In genomic region chr3:20186600-20187004, GRCh38 we compare ENCODE assay signal across 1 cellular context.
TF ChIP-seq lines count a peak whose summit lies in the region.

No MANE protein-coding gene starts in this region.

TF ChIP-seq in K562, 482 proteins besides CTCF, POLR2A, EP300 and RAD21 (continues in another document):
- TF ChIP-seq, protein P1, sequence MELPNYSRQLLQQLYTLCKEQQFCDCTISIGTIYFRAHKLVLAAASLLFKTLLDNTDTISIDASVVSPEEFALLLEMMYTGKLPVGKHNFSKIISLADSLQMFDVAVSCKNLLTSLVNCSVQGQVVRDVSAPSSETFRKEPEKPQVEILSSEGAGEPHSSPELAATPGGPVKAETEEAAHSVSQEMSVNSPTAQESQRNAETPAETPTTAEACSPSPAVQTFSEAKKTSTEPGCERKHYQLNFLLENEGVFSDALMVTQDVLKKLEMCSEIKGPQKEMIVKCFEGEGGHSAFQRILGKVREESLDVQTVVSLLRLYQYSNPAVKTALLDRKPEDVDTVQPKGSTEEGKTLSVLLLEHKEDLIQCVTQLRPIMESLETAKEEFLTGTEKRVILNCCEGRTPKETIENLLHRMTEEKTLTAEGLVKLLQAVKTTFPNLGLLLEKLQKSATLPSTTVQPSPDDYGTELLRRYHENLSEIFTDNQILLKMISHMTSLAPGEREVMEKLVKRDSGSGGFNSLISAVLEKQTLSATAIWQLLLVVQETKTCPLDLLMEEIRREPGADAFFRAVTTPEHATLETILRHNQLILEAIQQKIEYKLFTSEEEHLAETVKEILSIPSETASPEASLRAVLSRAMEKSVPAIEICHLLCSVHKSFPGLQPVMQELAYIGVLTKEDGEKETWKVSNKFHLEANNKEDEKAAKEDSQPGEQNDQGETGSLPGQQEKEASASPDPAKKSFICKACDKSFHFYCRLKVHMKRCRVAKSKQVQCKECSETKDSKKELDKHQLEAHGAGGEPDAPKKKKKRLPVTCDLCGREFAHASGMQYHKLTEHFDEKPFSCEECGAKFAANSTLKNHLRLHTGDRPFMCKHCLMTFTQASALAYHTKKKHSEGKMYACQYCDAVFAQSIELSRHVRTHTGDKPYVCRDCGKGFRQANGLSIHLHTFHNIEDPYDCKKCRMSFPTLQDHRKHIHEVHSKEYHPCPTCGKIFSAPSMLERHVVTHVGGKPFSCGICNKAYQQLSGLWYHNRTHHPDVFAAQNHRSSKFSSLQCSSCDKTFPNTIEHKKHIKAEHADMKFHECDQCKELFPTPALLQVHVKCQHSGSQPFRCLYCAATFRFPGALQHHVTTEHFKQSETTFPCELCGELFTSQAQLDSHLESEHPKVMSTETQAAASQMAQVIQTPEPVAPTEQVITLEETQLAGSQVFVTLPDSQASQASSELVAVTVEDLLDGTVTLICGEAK (IDR thresholded peaks at IDR 0.05) = peak; percentile 45; the same call in 1 of the 2 replicates
- TF ChIP-seq, protein P1 (CRISPR knock-in tag; IDR thresholded peaks at IDR 0.05) = no peak
- TF ChIP-seq STAT5A (IDR thresholded peaks at IDR 0.05; ENCODE audit: borderline replicate concordance, low read length) (peak; percentile 26; the same call in 1 of the 2 replicates), TAF7 (tag; IDR thresholded peaks at IDR 0.05) (0 out of 2 replicates have a peak, but pooled peaks have one; percentile 50), KDM1A (IDR thresholded peaks at IDR 0.05) (peak; percentile 11 to 41; a peak in 1 of 4 replicates), RFX7 (CRISPR knock-in tag; IDR thresholded peaks at IDR 0.05) (no peak), BRD4 (IDR thresholded peaks at IDR 0.05) (no peak), ZBTB49 (CRISPR knock-in tag; IDR thresholded peaks at IDR 0.05; ENCODE audit: borderline replicate concordance) (0 out of 2 replicates have a peak, but pooled peaks have one; percentile 27), THRAP3 (IDR thresholded peaks at IDR 0.05; ENCODE audit: borderline replicate concordance) (no peak), AFF1 (IDR thresholded peaks at IDR 0.05; ENCODE audit: low read depth in 1 of 2, partially characterized antibody in 2 of 2) (peak in 1 of 2 experiments; percentile 27), ZNF766 (CRISPR knock-in tag; conservative IDR thresholded peaks at IDR 0.05) (peak; percentile 73; the same call in 1 of the 2 replicates), NKRF (IDR thresholded peaks at IDR 0.05; ENCODE audit: borderline replicate concordance) (0 out of 2 replicates have a peak, but pooled peaks have one; percentile 52), ZNF740 (CRISPR knock-in tag; IDR thresholded peaks at IDR 0.05) (no peak), ZNF740 (tag; IDR thresholded peaks at IDR 0.05) (no peak), NCOR1 (IDR thresholded peaks at IDR 0.05) (0 out of 2 replicates have a peak, but pooled peaks have one; percentile 4), ZNF79 (CRISPR knock-in tag; IDR thresholded peaks at IDR 0.05; ENCODE audit: low read depth) (no peak), SMAD2 (IDR thresholded peaks at IDR 0.05; ENCODE audit: low read depth, low read length) (no peak), SRSF7 (optimal IDR thresholded peaks at IDR 0.05; ENCODE audit: low read depth, low read length) (no peak), STAG1 (CRISPR knock-in tag; IDR thresholded peaks at IDR 0.05; ENCODE audit: borderline replicate concordance) (no peak), ZNF146 (CRISPR knock-in tag; IDR thresholded peaks at IDR 0.05; ENCODE audit: unreplicated experiment) (no peak), RNF2 (IDR thresholded peaks at IDR 0.05) (peak; percentile 3; the same call in 1 of the 2 replicates), ARNT (IDR thresholded peaks at IDR 0.05) (0 out of 4 replicates have a peak, but pooled peaks of 1 of the 2 experiments have one; percentile 3), ARID2 (IDR thresholded peaks at IDR 0.05) (0 out of 2 replicates have a peak, but pooled peaks have one; percentile 20), POLR2H (tag; IDR thresholded peaks at IDR 0.05; ENCODE audit: low read depth) (peak; percentile 9), SMARCA4 (IDR thresholded peaks at IDR 0.05) (0 out of 2 replicates have a peak, but pooled peaks have one; percentile 52), TCFL5 (CRISPR knock-in tag; conservative IDR thresholded peaks at IDR 0.05) (no peak), ZNF584 (CRISPR knock-in tag; IDR thresholded peaks at IDR 0.05; ENCODE audit: low read depth) (no peak), MEIS2 (IDR thresholded peaks at IDR 0.05; ENCODE audit: partially characterized antibody) (no peak)
- TF ChIP-seq, protein P2, sequence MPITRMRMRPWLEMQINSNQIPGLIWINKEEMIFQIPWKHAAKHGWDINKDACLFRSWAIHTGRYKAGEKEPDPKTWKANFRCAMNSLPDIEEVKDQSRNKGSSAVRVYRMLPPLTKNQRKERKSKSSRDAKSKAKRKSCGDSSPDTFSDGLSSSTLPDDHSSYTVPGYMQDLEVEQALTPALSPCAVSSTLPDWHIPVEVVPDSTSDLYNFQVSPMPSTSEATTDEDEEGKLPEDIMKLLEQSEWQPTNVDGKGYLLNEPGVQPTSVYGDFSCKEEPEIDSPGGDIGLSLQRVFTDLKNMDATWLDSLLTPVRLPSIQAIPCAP (CRISPR knock-in tag; IDR thresholded peaks at IDR 0.05; ENCODE audit: borderline replicate concordance) = no peak
- TF ChIP-seq, protein P3, sequence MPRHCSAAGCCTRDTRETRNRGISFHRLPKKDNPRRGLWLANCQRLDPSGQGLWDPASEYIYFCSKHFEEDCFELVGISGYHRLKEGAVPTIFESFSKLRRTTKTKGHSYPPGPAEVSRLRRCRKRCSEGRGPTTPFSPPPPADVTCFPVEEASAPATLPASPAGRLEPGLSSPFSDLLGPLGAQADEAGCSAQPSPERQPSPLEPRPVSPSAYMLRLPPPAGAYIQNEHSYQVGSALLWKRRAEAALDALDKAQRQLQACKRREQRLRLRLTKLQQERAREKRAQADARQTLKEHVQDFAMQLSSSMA (CRISPR knock-in tag; IDR thresholded peaks at IDR 0.05) = no peak
- TF ChIP-seq, protein P4, sequence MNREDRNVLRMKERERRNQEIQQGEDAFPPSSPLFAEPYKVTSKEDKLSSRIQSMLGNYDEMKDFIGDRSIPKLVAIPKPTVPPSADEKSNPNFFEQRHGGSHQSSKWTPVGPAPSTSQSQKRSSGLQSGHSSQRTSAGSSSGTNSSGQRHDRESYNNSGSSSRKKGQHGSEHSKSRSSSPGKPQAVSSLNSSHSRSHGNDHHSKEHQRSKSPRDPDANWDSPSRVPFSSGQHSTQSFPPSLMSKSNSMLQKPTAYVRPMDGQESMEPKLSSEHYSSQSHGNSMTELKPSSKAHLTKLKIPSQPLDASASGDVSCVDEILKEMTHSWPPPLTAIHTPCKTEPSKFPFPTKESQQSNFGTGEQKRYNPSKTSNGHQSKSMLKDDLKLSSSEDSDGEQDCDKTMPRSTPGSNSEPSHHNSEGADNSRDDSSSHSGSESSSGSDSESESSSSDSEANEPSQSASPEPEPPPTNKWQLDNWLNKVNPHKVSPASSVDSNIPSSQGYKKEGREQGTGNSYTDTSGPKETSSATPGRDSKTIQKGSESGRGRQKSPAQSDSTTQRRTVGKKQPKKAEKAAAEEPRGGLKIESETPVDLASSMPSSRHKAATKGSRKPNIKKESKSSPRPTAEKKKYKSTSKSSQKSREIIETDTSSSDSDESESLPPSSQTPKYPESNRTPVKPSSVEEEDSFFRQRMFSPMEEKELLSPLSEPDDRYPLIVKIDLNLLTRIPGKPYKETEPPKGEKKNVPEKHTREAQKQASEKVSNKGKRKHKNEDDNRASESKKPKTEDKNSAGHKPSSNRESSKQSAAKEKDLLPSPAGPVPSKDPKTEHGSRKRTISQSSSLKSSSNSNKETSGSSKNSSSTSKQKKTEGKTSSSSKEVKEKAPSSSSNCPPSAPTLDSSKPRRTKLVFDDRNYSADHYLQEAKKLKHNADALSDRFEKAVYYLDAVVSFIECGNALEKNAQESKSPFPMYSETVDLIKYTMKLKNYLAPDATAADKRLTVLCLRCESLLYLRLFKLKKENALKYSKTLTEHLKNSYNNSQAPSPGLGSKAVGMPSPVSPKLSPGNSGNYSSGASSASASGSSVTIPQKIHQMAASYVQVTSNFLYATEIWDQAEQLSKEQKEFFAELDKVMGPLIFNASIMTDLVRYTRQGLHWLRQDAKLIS (CRISPR knock-in tag; IDR thresholded peaks at IDR 0.05) = 0 out of 2 replicates have a peak, but pooled peaks have one; percentile 53
